Comparison of ENCODE assay signal across 10 cellular contexts in the genomic region with DNA sequence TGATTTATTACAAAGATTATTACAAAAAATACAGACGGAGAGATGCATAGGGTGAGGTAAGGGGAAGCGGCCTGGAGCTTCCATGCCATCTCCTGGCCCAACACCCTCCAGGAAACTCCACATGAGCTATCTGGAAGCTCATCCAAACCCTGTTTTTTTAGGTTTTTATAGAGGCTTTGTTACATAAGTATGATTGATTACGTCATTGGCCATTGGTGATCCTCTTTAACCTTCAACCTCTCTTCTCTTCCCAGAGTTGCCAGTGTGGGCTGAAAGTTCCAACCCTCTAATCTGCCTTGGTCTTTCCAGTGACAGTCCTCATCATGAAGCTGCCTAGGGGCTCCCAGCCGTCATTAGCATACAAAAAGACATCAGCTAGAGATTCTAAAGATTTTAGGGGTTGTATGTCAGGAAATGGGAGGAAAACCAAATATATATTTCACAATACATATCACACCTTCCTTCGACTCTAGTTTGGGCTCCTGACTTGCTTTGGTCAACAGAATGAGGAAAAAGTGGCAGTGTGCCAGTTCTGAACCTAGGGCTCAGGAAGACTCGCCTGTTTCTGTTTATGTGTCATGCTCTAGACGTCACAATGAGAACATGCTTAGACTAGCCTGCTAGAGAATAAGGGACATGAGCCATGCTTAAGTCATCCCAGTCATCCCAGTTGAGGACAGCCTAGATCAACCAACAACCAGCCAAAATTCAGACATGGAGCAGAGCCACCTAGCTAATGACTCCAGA. TPM values are rescaled to one million over a fixed set of nuclear protein-coding genes. Genes with fewer than 3 reads are reported as not detected.
DNase-seq lines count a peak whose midpoint lies in the region; TF ChIP-seq lines count a peak whose summit lies in the region.
"Had no signal": no experiment of that assay in that cellular context is flagged by ENCODE, and none has a peak within 500 bp of the region (broad histone marks: within the 10 kb centered on the region; RNA-seq: fewer than 3 reads in every experiment).

No MANE protein-coding gene starts in this region.

- peak overlapping the region; percentile 55 for H3K27ac Mint-ChIP-seq in HFFc6
- H3K27ac Mint-ChIP-seq: activated naive CD4-positive, alpha-beta T cell treated with anti-CD3 and anti-CD28 coated beads, Interleukin-2, amount 10 ng/mL, durations not matched to agents 7 days and 5 days had no signal

- H2AFZ ChIP-seq in fibroblast of lung (ENCODE audit: low read length), result no peak overlapping the region

- intact Hi-C loops in stomach (cut with DNase I; ENCODE audit: low total_unique reads), result no loop called here

- H3K4me3 Mint-ChIP-seq in HFFc6, result no peak overlapping the region
- H3K4me3 Mint-ChIP-seq: activated naive CD4-positive, alpha-beta T cell treated with anti-CD3 and anti-CD28 coated beads, Interleukin-2, amount 10 ng/mL, durations not matched to agents 7 days and 5 days had no signal

- no peak overlapping the region for H3K27ac ChIP-seq in fibroblast of lung (ENCODE audit: insufficient read depth, low read length)
- no peak overlapping the region for H3K27ac ChIP-seq in stomach

- H3K79me2 ChIP-seq in fibroblast of lung (ENCODE audit: control insufficient read depth, insufficient read depth, low read length), result no peaks in the 10 kb centered on the region

- peaks cover 53% of the 10 kb centered on the region for H3K4me1 Mint-ChIP-seq in HFFc6 (ENCODE audit: low read depth)
- H3K4me1 Mint-ChIP-seq: activated naive CD4-positive, alpha-beta T cell treated with anti-CD3 and anti-CD28 coated beads, Interleukin-2, amount 10 ng/mL, durations not matched to agents 7 days and 5 days had no signal

- H3K4me2 ChIP-seq in fibroblast of lung (ENCODE audit: extremely low read depth, insufficient read depth, low read length), result no peak overlapping the region

- DNase-seq in HFFc6 (peak; percentile 85), RKO (ENCODE audit: low spot score) (peak; percentile 64), fibroblast of lung (ENCODE audit: low read depth in 2 of 2) (peak; percentile 82 to 84), stomach (peak; percentile 57), anterior cingulate cortex (lab: John Stamatoyannopoulos, UW) (no peak), NCI-H1092 (lab: John Stamatoyannopoulos, UW) (no peak), GM13976 (ENCODE audit: low spot score) (no peak)
- DNase-seq: activated CD4-positive, alpha-beta T cell treated with anti-CD3 and anti-CD28 coated beads for 4 hours; activated naive CD4-positive, alpha-beta T cell treated with anti-CD3 and anti-CD28 coated beads, Interleukin-2, amount 10 ng/mL, durations not matched to agents 7 days and 5 days; Kasumi-1 had no signal

- H3K9me3 ChIP-seq in fibroblast of lung (ENCODE audit: control insufficient read depth, insufficient read depth, low read depth, low read length) (no peaks in the 10 kb centered on the region), stomach (no peaks in the 10 kb centered on the region)

- no peak for TF ChIP-seq POLR2A in stomach (IDR thresholded peaks at IDR 0.05)

- H3K4me1 ChIP-seq in fibroblast of lung (ENCODE audit: control insufficient read depth, extremely low read depth, insufficient read depth, low read length) (peaks cover 4% of the 10 kb centered on the region), stomach (peaks cover 6 to 31% (median 20%) of the 10 kb centered on the region in 4 donors)

- WGBS in stomach, 5 donors, result 59 to 68% (median 64%) methylated on average over 7 of the region's 7 CpGs

- H3K36me3 ChIP-seq in fibroblast of lung (ENCODE audit: control insufficient read depth, insufficient read depth, low read length), result no peaks in the 10 kb centered on the region
- no peaks in the 10 kb centered on the region for H3K36me3 ChIP-seq in stomach

- peaks cover 2% of the 10 kb centered on the region for H3K27me3 Mint-ChIP-seq in HFFc6 (ENCODE audit: insufficient read depth)
- H3K27me3 Mint-ChIP-seq: activated naive CD4-positive, alpha-beta T cell treated with anti-CD3 and anti-CD28 coated beads, Interleukin-2, amount 10 ng/mL, durations not matched to agents 7 days and 5 days had no signal

- no peaks in the 10 kb centered on the region for H3K9me3 Mint-ChIP-seq in HFFc6
- H3K9me3 Mint-ChIP-seq: activated naive CD4-positive, alpha-beta T cell treated with anti-CD3 and anti-CD28 coated beads, Interleukin-2, amount 10 ng/mL, durations not matched to agents 7 days and 5 days had no signal

- H3K27me3 ChIP-seq in fibroblast of lung (ENCODE audit: control insufficient read depth, insufficient read depth, low read length) (no peaks in the 10 kb centered on the region), stomach (no peaks in the 10 kb centered on the region)

- H3K9ac ChIP-seq in fibroblast of lung (ENCODE audit: insufficient read depth, low read length), result no peak overlapping the region

- TF ChIP-seq EP300 in stomach (IDR thresholded peaks at IDR 0.05), result no peak

- peaks cover 9% of the 10 kb centered on the region; the same call in 1 of the 2 replicates for H3K36me3 Mint-ChIP-seq in HFFc6 (ENCODE audit: low read depth)
- H3K36me3 Mint-ChIP-seq: activated naive CD4-positive, alpha-beta T cell treated with anti-CD3 and anti-CD28 coated beads, Interleukin-2, amount 10 ng/mL, durations not matched to agents 7 days and 5 days had no signal

- H3K4me3 ChIP-seq in fibroblast of lung (replicated peaks in 1 of 4; ENCODE audit: control extremely low read depth in 1 of 4, insufficient read depth in 1 of 4, low read depth in 3 of 4, low read length in 4 of 4), result no peak overlapping the region
- no peak overlapping the region for H3K4me3 ChIP-seq in stomach

- no peaks in the 10 kb centered on the region for H4K20me1 ChIP-seq in fibroblast of lung (ENCODE audit: control insufficient read depth, extremely low read depth, insufficient read depth, low read length)

- TF ChIP-seq CTCF in HFFc6 (IDR thresholded peaks at IDR 0.05) (no peak), fibroblast of lung (conservative IDR thresholded peaks at IDR 0.05 in 1 of 2, IDR thresholded peaks at IDR 0.05 in 1 of 2; ENCODE audit: low read depth in 1 of 2, low read length in 2 of 2) (no peak), stomach (IDR thresholded peaks at IDR 0.05) (no peak), GM13976 (IDR thresholded peaks at IDR 0.05; ENCODE audit: borderline replicate concordance, control extremely low read depth, extremely low read depth, insufficient read depth, missing control alignments) (no peak)

- in situ Hi-C loops in GM13976 (cut with MboI; ENCODE audit: low sequenced_read_pairs, unreplicated experiment), result no loop called here

RNA-seq across cellular contexts. Expression of a gene that starts 54.1 kb away (rescaled TPM):
- 10 to 100 TPM in 4 of 6 experiments, 1 to 10 TPM in 2; 8.5 to 13.0 (median 11.0) TPM for total RNA-seq in HFFc6 (2021; fragmentation: NEBNext Ultra II Directional; extraction: Animal tissue kit (Norgen Biotek cat#: 25700))
- total RNA-seq in fibroblast of lung (19.2 and 19.3 TPM in 2 replicates), stomach (10 to 100 TPM in 4 of 5 donors, 1 to 10 TPM in 1; 8.7 to 32.7 (median 17.5) TPM)
- polyA plus RNA-seq in fibroblast of lung (14.0 and 14.1 TPM in 2 replicates), stomach (1 to 10 TPM; 4.7 to 6.3 (median 4.8) TPM)
- polyA plus RNA-seq in fibroblast of lung (2012), result 7.6 and 8.2 TPM in 2 replicates
- 0.19 and 0.39 TPM in 2 replicates for polyA minus RNA-seq in fibroblast of lung (ENCODE audit: low replicate concordance)

Comparison
In these comparisons a context has a peak if more than half of its experiments do, and no peak if none do; other contexts are left out.
1. DNase-seq: peak in HFFc6 (single experiment), RKO (single experiment), fibroblast of lung (2 of 2) and stomach (single experiment); none in anterior cingulate cortex (0 of 58), NCI-H1092 (single experiment) and GM13976 (single experiment).